Comparison of ENCODE assay signal across 8 cellular contexts in genomic region chr11:5250777-5251176, GRCh38. TPM values are rescaled to one million over a fixed set of nuclear protein-coding genes. Genes with fewer than 3 reads are reported as not detected.
"Had no signal": no experiment of that assay in that cellular context is flagged by ENCODE, and none has a peak within 500 bp of the region (broad histone marks: within the 10 kb centered on the region; RNA-seq: fewer than 3 reads in every experiment).

No MANE protein-coding gene starts in this region.

- FAIRE-seq: G401.6, GM12878, GM12891, GM12892, GM18507, GM19239 had no signal

- H3K4me3 ChIP-seq: GM12878 had no signal

- DNase-seq: GDM1, GF-D8 had no signal

- ATAC-seq: GM12878 had no signal

RNA-seq across cellular contexts. Expression of gene HBD, which starts 16.5 kb away (rescaled TPM):
- total RNA-seq: GM12878 had no signal

RNA-seq across cellular contexts. Expression of gene HBB, which starts 23.9 kb away (rescaled TPM):
- polyA plus RNA-seq: GM12878 had no signal
